In the genomic region with DNA sequence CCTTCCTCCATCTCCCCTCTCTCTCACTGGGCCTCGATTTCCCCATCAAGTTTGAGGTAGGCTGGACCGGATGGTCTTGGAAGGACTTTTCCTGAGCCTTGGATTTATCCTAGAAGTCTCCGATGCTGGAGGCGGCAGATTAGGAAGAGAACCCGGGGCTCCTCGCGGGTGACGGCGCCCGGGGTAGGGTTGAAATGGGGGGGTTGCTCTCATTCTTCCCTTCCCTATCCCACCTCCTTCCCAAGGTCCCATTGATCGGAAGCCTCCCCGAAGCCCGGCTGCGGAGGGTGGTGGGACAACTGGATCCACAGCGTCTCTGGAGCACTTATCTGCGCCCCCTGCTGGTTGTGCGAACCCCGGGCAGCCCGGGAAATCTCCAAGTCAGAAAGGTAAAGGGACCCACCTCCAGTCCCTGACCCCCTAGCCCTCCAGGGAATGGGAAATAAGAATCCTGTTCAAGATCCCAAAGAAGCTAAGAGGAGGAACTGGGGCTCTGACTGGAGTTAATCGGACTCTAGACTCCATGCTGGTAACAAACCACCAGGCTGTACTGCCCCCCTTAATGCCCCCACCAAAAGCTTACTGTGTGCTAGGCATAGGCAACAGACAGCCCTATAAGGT, we compare ENCODE assay signal across 8 cellular contexts. TPM values are rescaled to one million over a fixed set of nuclear protein-coding genes. Genes with fewer than 3 reads are reported as not detected.
DNase-seq lines count a peak whose midpoint lies in the region; ATAC-seq and TF ChIP-seq lines count a peak whose summit lies in the region.

No MANE protein-coding gene starts in this region.

- peak overlapping the region; percentile 85 for H3K4me2 ChIP-seq in SU-DHL-6 (ENCODE audit: low read depth, low read length, poor library complexity, severe bottlenecking)

- ATAC-seq in HG03045 (IDR thresholded peaks at IDR 0.05; ENCODE audit: unreplicated experiment): no peak

- DNase-seq in Daoy (ENCODE audit: low read depth): peak; percentile 76
- DNase-seq in M059J (ENCODE audit: low read depth): peak; percentile 71
- peak; percentile 30 for DNase-seq in amniotic stem cell (lab: John Stamatoyannopoulos, UW)
- DNase-seq in right atrium auricular region (ENCODE audit: low spot score): peak; percentile 83
- peak; percentile 55 for DNase-seq in putamen (ENCODE audit: low spot score)
- DNase-seq in uterus: peak; percentile 71 to 73

- H3K79me2 ChIP-seq in SU-DHL-6 (ENCODE audit: insufficient read depth, low read length): peaks cover 30% of the 10 kb centered on the region

- peak overlapping the region; percentile 28 for H2AFZ ChIP-seq in SU-DHL-6 (ENCODE audit: low read depth, low read length, severe bottlenecking)

- H3F3A ChIP-seq in SU-DHL-6 (ENCODE audit: insufficient read depth): no peaks in the 10 kb centered on the region

- H3K27ac ChIP-seq in SU-DHL-6 (ENCODE audit: low read depth, low read length): peak overlapping the region; percentile 80
- peak overlapping the region; percentile 86 to 92 for H3K27ac ChIP-seq in right atrium auricular region
- H3K27ac ChIP-seq in uterus: peak overlapping the region; percentile 88 to 90

- H3K9ac ChIP-seq in SU-DHL-6 (ENCODE audit: low read length): peak overlapping the region; percentile 90

- H3K9me2 ChIP-seq in SU-DHL-6 (replicated peaks; ENCODE audit: insufficient read depth, low read length): no peaks in the 10 kb centered on the region

- H3K9me3 ChIP-seq in SU-DHL-6 (ENCODE audit: insufficient read depth, low read length): no peaks in the 10 kb centered on the region
- H3K9me3 ChIP-seq in right atrium auricular region: no peaks in the 10 kb centered on the region
- no peaks in the 10 kb centered on the region for H3K9me3 ChIP-seq in uterus

- H3K4me1 ChIP-seq in right atrium auricular region: peaks cover 0 to 19% of the 10 kb centered on the region in 2 donors
- H3K4me1 ChIP-seq in uterus: no peaks in the 10 kb centered on the region

- H3K36me3 ChIP-seq in SU-DHL-6 (ENCODE audit: low read length) (no peaks in the 10 kb centered on the region), right atrium auricular region (peaks cover 12% of the 10 kb centered on the region), uterus (no peaks in the 10 kb centered on the region)

- intact Hi-C loops in uterus (cut with DNase I; ENCODE audit: low total_unique reads): no loop called here

- no peak for TF ChIP-seq POLR2A in uterus (IDR thresholded peaks at IDR 0.05)

- TF ChIP-seq CTCF in SU-DHL-6 (IDR thresholded peaks at IDR 0.05; ENCODE audit: insufficient read depth, low read length, poor library complexity, severe bottlenecking): peak; percentile 99
- TF ChIP-seq CTCF in right atrium auricular region (IDR thresholded peaks at IDR 0.05): peak; percentile 90 to 94
- TF ChIP-seq CTCF in uterus (IDR thresholded peaks at IDR 0.05): peak; percentile 69 to 85 (median 80)

- H3K4me3 ChIP-seq in SU-DHL-6 (ENCODE audit: insufficient read depth, low read length, poor library complexity, severe bottlenecking) (peak overlapping the region; percentile 97), right atrium auricular region (peak overlapping the region; percentile 81 to 85), uterus (peak overlapping the region; percentile 77 to 82)

- H4K20me1 ChIP-seq in SU-DHL-6 (ENCODE audit: low read depth, low read length): no peaks in the 10 kb centered on the region

- H3K27me3 ChIP-seq in SU-DHL-6 (ENCODE audit: low read length) (no peaks in the 10 kb centered on the region), right atrium auricular region (no peaks in the 10 kb centered on the region), uterus (no peaks in the 10 kb centered on the region)

RNA-seq across cellular contexts. Expression of gene QPCTL, which starts 0.8 kb away (rescaled TPM):
- total RNA-seq in Daoy (2014; rRNA removed; shearing (Covaris generic)): 13.0 and 22.3 TPM in 2 replicates
- total RNA-seq in M059J (2014; rRNA removed; shearing (Covaris generic)): 12.8 and 25.3 TPM in 2 replicates
- total RNA-seq in right atrium auricular region (1 to 10 TPM; 2.4 to 3.0 TPM), uterus (10 to 100 TPM in 1 of 4 donors, 1 to 10 TPM in 2, not detected in 1; 6.5 to 18.2 (median 9.5) TPM)

RNA-seq across cellular contexts. Expression of gene SNRPD2, which starts 1.5 kb away (rescaled TPM):
- total RNA-seq in Daoy (2014; rRNA removed; shearing (Covaris generic)): 580 and 625 TPM in 2 replicates
- 294 and 342 TPM in 2 replicates for total RNA-seq in M059J (2014; rRNA removed; shearing (Covaris generic))
- total RNA-seq in right atrium auricular region: 100 to 1,000 TPM; 158 to 201 TPM
- 100 to 1,000 TPM in 3 of 4 donors, 10 to 100 TPM in 1; 96.0 to 386 (median 310) TPM for total RNA-seq in uterus

RNA-seq across cellular contexts. Expression of gene GIPR, which starts 25.3 kb away (rescaled TPM):
- not detected in 2 replicates for total RNA-seq in Daoy (2014; rRNA removed; shearing (Covaris generic))
- total RNA-seq in M059J (2014; rRNA removed; shearing (Covaris generic)): 0.02 and 0.32 TPM in 2 replicates
- total RNA-seq in right atrium auricular region (1 to 10 TPM; 2.7 to 3.1 TPM), uterus (under 1 TPM in 1 of 4 donors, not detected in 3; 0.98 TPM)

RNA-seq across cellular contexts. Expression of gene FBXO46, which starts 37.4 kb away (rescaled TPM):
- total RNA-seq in Daoy (2014; rRNA removed; shearing (Covaris generic)): 7.9 and 15.0 TPM in 2 replicates
- 4.4 and 6.9 TPM in 2 replicates for total RNA-seq in M059J (2014; rRNA removed; shearing (Covaris generic))
- 10 to 100 TPM; 11.6 to 12.1 TPM for total RNA-seq in right atrium auricular region
- 10 to 100 TPM in 3 of 4 donors, 1 to 10 TPM in 1; 7.0 to 36.1 (median 15.2) TPM for total RNA-seq in uterus

RNA-seq across cellular contexts. Expression of gene MEIOSIN, which starts 40.0 kb away (rescaled TPM):
- total RNA-seq in Daoy (2014; rRNA removed; shearing (Covaris generic)): not detected in 2 replicates
- 0.25 TPM in 1 of 2 replicates, not detected in the other for total RNA-seq in M059J (2014; rRNA removed; shearing (Covaris generic))
- total RNA-seq in right atrium auricular region: under 1 TPM; 0.78 to 0.90 TPM
- not detected for total RNA-seq in uterus

Comparison
In these comparisons a context has a peak if more than half of its experiments do, and no peak if none do; other contexts are left out.
1. DNase-seq: peak in every context shown above with its lines; median percentile 83 in right atrium auricular region; 76 in Daoy; 72 in uterus; 71 in M059J; 55 in putamen; 30 in amniotic stem cell.